20 cellular contexts compared by ENCODE assay signal in the genomic region with DNA sequence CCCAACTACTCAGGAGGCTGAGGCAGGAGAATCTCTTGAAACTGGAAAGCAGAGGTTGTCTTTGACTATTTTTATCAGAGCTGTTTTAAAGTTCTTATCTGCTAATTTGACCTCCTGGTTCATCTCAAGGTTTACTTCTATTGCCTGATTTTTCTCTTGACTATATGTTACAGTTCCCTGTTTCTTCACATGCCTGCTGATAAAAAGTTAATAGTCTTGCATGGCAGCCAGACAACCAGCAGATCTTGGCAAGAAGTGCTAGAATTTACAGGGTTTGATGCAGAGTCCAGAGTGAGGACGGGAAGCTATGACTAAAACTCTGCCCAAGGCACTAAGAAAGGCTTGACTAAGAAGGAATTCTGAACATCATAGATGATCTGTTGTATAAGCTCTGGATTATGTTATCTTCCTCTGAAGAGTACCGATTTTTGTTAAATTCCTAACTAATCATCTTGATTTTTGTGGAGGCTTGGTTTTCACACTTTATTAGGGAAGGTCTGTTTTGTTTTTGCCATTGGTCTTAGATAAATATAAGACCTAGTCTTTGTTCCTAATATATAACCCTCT.
DNase-seq lines count a peak whose midpoint lies in the region; ATAC-seq, FAIRE-seq and TF ChIP-seq lines count a peak whose summit lies in the region.
"Had no signal": no experiment of that assay in that cellular context is flagged by ENCODE, and none has a peak within 500 bp of the region (broad histone marks: within the 10 kb centered on the region; RNA-seq: fewer than 3 reads in every experiment).

No MANE protein-coding gene starts in this region.

- DNase-seq in A549 (ENCODE audit: low read depth in 1 of 2, low spot score in 1 of 2) (no peak), Panc1 (ENCODE audit: low read depth, low spot score) (no peak), stomach (no peak), SK-N-DZ (ENCODE audit: low spot score) (no peak), breast epithelium (ENCODE audit: low spot score in 2 of 2) (no peak), brain microvascular endothelial cell (no peak), islet precursor cell (no peak)
- DNase-seq: COR-L47, DMS153, GM23248, HCEC 1CT, KBM-7, MV-4-11, NCI-H1417, NCI-H2029, NCI-H2171 treated with DMSO at 0.1 percent for 48 hours, NCI-H774, PC-3 had no signal

- no peak for TF ChIP-seq EP300 in A549 (IDR thresholded peaks at IDR 0.05)
- TF ChIP-seq EP300 in gastroesophageal sphincter (IDR thresholded peaks at IDR 0.05) = no peak
- TF ChIP-seq EP300 in stomach (IDR thresholded peaks at IDR 0.05) = no peak

- no peak for ATAC-seq in A549
- no peak for ATAC-seq in Panc1
- ATAC-seq in gastroesophageal sphincter = no peak
- ATAC-seq: PC-3 had no signal

- no peak for FAIRE-seq in A549 (lab: Jason Lieb, UNC)
- FAIRE-seq: A204.1 had no signal

- in situ Hi-C loops in Panc1 (cut with HindIII; ENCODE audit: low pct_unique_long_range_greater_than_20kb, low sequenced_read_pairs) (no loop called here), brain microvascular endothelial cell (cut with HindIII; ENCODE audit: low pct_ligation_motif_present, low sequenced_read_pairs) (no loop called here)

- TF ChIP-seq POLR2A in A549 (IDR thresholded peaks at IDR 0.05; ENCODE audit: low read length) (no peak), gastroesophageal sphincter (IDR thresholded peaks at IDR 0.05) (no peak), stomach (IDR thresholded peaks at IDR 0.05) (no peak), breast epithelium (IDR thresholded peaks at IDR 0.05) (no peak)

- H3K36me3 ChIP-seq in Panc1 (ENCODE audit: control insufficient read depth, insufficient read depth, low read length) (no peaks in the 10 kb centered on the region), gastroesophageal sphincter (no peaks in the 10 kb centered on the region), stomach (no peaks in the 10 kb centered on the region), breast epithelium (no peaks in the 10 kb centered on the region), brain microvascular endothelial cell (replicated peaks) (no peaks in the 10 kb centered on the region)

- H3K4me3 ChIP-seq in A549 (no peak overlapping the region), Panc1 (ENCODE audit: low read depth in 2 of 2, low read length in 2 of 2) (no peak overlapping the region), gastroesophageal sphincter (no peak overlapping the region), stomach (no peak overlapping the region), breast epithelium (no peak overlapping the region), brain microvascular endothelial cell (ENCODE audit: low read depth, low read length) (no peak overlapping the region)
- H3K4me3 ChIP-seq: GM23248 had no signal

- intact Hi-C loops in Panc1 (cut with micrococcal nuclease; ENCODE audit: unreplicated experiment) = no loop called here
- intact Hi-C loops in stomach (cut with DNase I; ENCODE audit: low total_unique reads) = no loop called here
- intact Hi-C loops in breast epithelium (cut with DNase I; ENCODE audit: low total_unique reads) = no loop called here

- TF ChIP-seq RAD21 in A549 (conservative IDR thresholded peaks at IDR 0.05 in 1 of 2, IDR thresholded peaks at IDR 0.05 in 1 of 2) = no peak

- H3K9me3 ChIP-seq in A549 (peaks cover 43% of the 10 kb centered on the region), Panc1 (ENCODE audit: control insufficient read depth, insufficient read depth, low read depth, low read length) (peaks cover 17% of the 10 kb centered on the region; the same call in 1 of the 2 replicates), gastroesophageal sphincter (peaks cover 0 to 25% (median 0%) of the 10 kb centered on the region in 3 donors), stomach (peaks cover 9 to 28% (median 17%) of the 10 kb centered on the region in 4 donors), breast epithelium (peaks cover 27 to 36% of the 10 kb centered on the region in 2 donors)

- CTCF ChIA-PET in A549 (lab: Yijun Ruan, JAX) = interaction anchor here (0.8 kb wide), 1 partner anchor 17 kb away, joined by 3 read pairs; no protein-coding TSS in a partner anchor
- CTCF ChIA-PET in Panc1 (lab: Charles Lee) = no interaction called here

- H3K27ac ChIP-seq in A549 (no peak overlapping the region), Panc1 (ENCODE audit: low read length) (peak overlapping the region; percentile 95), gastroesophageal sphincter (peak overlapping the region in 3 of 4 donors; percentile 9 to 80 (median 73)), stomach (peak overlapping the region in 3 of 5 donors; percentile 82 to 89 (median 86)), breast epithelium (peak overlapping the region in 1 of 2 donors; percentile 33), brain microvascular endothelial cell (no peak overlapping the region)
- H3K27ac ChIP-seq: GM23248 had no signal

- 27% methylated on average over 2 of the region's 2 CpGs for WGBS in A549 (ENCODE audit: missing lambda C conversion rate)
- 93 to 95% methylated on average over 2 of the region's 2 CpGs for WGBS in gastroesophageal sphincter (ENCODE audit: low coverage in 1 of 2), 2 donors
- WGBS in stomach, 5 donors = 68 to 97% (median 86%) methylated on average over 2 of the region's 2 CpGs

- H3K4me1 ChIP-seq in A549 (no peaks in the 10 kb centered on the region), Panc1 (ENCODE audit: control insufficient read depth, insufficient read depth, low read length) (peaks cover 40% of the 10 kb centered on the region), gastroesophageal sphincter (peaks cover 5 to 43% (median 13%) of the 10 kb centered on the region in 3 donors), stomach (peaks cover 18 to 49% (median 32%) of the 10 kb centered on the region in 4 donors), breast epithelium (no peaks in the 10 kb centered on the region)

- POLR2A ChIA-PET in A549 (lab: Yijun Ruan, JAX) = no interaction called here
- POLR2A ChIA-PET in Panc1 (lab: Charles Lee) = no interaction called here

- no peaks in the 10 kb centered on the region for H3K27me3 ChIP-seq in Panc1 (ENCODE audit: control insufficient read depth, insufficient read depth, low read length)
- H3K27me3 ChIP-seq in gastroesophageal sphincter = no peaks in the 10 kb centered on the region
- H3K27me3 ChIP-seq in stomach = no peaks in the 10 kb centered on the region
- H3K27me3 ChIP-seq in breast epithelium = no peaks in the 10 kb centered on the region
- H3K27me3 ChIP-seq in brain microvascular endothelial cell (replicated peaks) = no peaks in the 10 kb centered on the region

- TF ChIP-seq CTCF in A549 (IDR thresholded peaks at IDR 0.05) = no peak
- no peak for TF ChIP-seq CTCF in Panc1 (IDR thresholded peaks at IDR 0.05)
- TF ChIP-seq CTCF in gastroesophageal sphincter (IDR thresholded peaks at IDR 0.05) = no peak
- no peak for TF ChIP-seq CTCF in stomach (IDR thresholded peaks at IDR 0.05)
- TF ChIP-seq CTCF in breast epithelium (IDR thresholded peaks at IDR 0.05) = no peak
- TF ChIP-seq CTCF in brain microvascular endothelial cell (IDR thresholded peaks at IDR 0.05; ENCODE audit: low read depth, low read length, missing control alignments) = no peak

- no TSS peak for BruUV-seq in Panc1 (replicated peaks; lab: Mats Ljungman, UMichigan)

- H3K4me2 ChIP-seq in A549 = no peak overlapping the region

TF ChIP-seq in A549, 52 proteins besides CTCF, POLR2A, EP300 and RAD21:
- TF ChIP-seq KDM1A (IDR thresholded peaks at IDR 0.05; ENCODE audit: low read depth) (peak; percentile 18; the same call in 1 of the 2 replicates), ZC3H11A (IDR thresholded peaks at IDR 0.05) (no peak)

Comparison
In these comparisons a context has a peak if more than half of its experiments do, and no peak if none do; other contexts are left out.
1. H3K27ac ChIP-seq: peak in Panc1 (single experiment), gastroesophageal sphincter (3 of 4) and stomach (3 of 5); none in A549 (0 of 2) and brain microvascular endothelial cell (single experiment).